In the genomic region with DNA sequence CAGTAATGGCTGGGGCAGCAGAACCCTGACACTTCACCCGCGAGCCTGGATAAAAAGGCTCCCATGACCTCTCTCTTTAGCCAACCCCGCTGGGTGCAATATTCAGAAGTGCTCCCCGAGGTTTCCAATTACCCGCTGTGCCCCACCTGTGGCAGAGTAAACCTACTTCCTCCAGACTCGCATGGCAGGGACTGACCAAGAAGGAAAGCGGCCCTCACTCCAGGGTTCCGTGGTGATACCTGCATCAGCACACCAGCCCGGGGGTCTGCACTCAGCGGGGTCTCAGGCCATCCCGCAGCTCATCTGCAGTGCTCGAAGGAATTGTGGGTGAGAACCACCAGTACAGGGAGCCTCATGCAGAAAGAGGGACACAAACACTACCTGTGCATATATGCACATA, we compare ENCODE assay signal across 1 cellular context.
TF ChIP-seq lines count a peak whose summit lies in the region.

No MANE protein-coding gene starts in this region.

TF ChIP-seq in H1, 55 proteins besides CTCF, POLR2A, EP300 and RAD21 (continued from another document):
- no peak for TF ChIP-seq SP1 (IDR thresholded peaks at IDR 0.05; ENCODE audit: low read depth, low read length)
